9 cellular contexts compared by ENCODE assay signal in the genomic region with DNA sequence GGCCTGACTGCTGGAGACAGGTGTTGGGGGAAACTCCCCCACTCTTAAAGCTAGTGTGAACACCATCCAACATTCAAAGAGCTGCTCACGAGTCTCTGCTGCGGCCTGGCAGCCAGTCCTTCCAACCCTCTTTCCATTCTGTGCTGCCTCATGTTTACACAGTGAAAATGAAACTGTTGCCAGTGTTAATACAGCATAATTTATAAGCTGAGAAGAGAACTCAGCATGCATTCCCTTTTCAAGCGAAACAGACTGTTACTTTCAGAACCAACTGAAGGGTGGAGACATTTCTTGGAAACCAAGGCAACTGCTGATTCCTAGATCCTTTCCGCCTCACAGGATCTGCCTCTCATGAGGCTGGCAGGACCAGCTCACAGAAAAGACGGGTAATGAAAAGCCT.
DNase-seq lines count a peak whose midpoint lies in the region; ATAC-seq and TF ChIP-seq lines count a peak whose summit lies in the region.
"Had no signal": no experiment of that assay in that cellular context is flagged by ENCODE, and none has a peak within 500 bp of the region (broad histone marks: within the 10 kb centered on the region; RNA-seq: fewer than 3 reads in every experiment).

No MANE protein-coding gene starts in this region.

- H3K9me2 ChIP-seq in PC-3 (replicated peaks; ENCODE audit: low read length) = no peaks in the 10 kb centered on the region; the same call in 1 of the 2 replicates

- ATAC-seq in PC-3 (peak; percentile 29; the same call in 1 of the 2 replicates), foreskin keratinocyte (no peak)
- ATAC-seq: activated CD4-positive, CD25-positive, alpha-beta regulatory T cell treated with anti-CD3 and anti-CD28 coated beads, Interleukin-2, amount 50 U/mL, for 24 hours had no signal

- H3K27me3 ChIP-seq in PC-3 (ENCODE audit: low read length) = no peaks in the 10 kb centered on the region
- no peaks in the 10 kb centered on the region for H3K27me3 ChIP-seq in foreskin keratinocyte

- BruUV-seq in PC-3 (replicated peaks; lab: Mats Ljungman, UMichigan) = no TSS peak

- H3K4me1 ChIP-seq in PC-3 (ENCODE audit: insufficient read depth, low read length) (peaks cover 20% of the 10 kb centered on the region), foreskin keratinocyte (no peaks in the 10 kb centered on the region)

- no peaks in the 10 kb centered on the region for H3K36me3 ChIP-seq in PC-3 (ENCODE audit: low read depth, low read length)

- intact Hi-C loops in PC-3 (cut with micrococcal nuclease) = no loop called here

- H3K9me3 ChIP-seq in PC-3 (ENCODE audit: low read length) = no peaks in the 10 kb centered on the region

- CTCF ChIA-PET in PC-3 (lab: Charles Lee) = no interaction called here

- no peak overlapping the region for H3K4me3 ChIP-seq in PC-3 (ENCODE audit: low read length)

- no peak overlapping the region for H3K9ac ChIP-seq in PC-3 (ENCODE audit: low read length)

- H3K27ac ChIP-seq in PC-3 (ENCODE audit: low read length) (no peak overlapping the region), foreskin keratinocyte (no peak overlapping the region)

- POLR2A ChIA-PET in PC-3 (lab: Charles Lee; ENCODE audit: unreplicated experiment) = no interaction called here

- H3K4me2 ChIP-seq in PC-3 (ENCODE audit: low read length) = no peak overlapping the region

- H4K20me1 ChIP-seq in PC-3 (ENCODE audit: low read length) = no peaks in the 10 kb centered on the region

- 0 out of 2 replicates have a peak overlapping the region, but pooled peaks have one; percentile 5 for H2AFZ ChIP-seq in PC-3 (ENCODE audit: low read length)

- H3K79me2 ChIP-seq in PC-3 (ENCODE audit: low read length) = no peaks in the 10 kb centered on the region

- no peaks in the 10 kb centered on the region for H3F3A ChIP-seq in PC-3 (ENCODE audit: low read length, unreplicated experiment)

- no peak for TF ChIP-seq CTCF in PC-3 (conservative IDR thresholded peaks at IDR 0.05; ENCODE audit: low read depth, low read length)
- TF ChIP-seq CTCF in foreskin keratinocyte (conservative IDR thresholded peaks at IDR 0.05) = no peak

- peak; percentile 42 for DNase-seq in NCI-H1436 (lab: John Stamatoyannopoulos, UW)
- no peak for DNase-seq in PC-3
- peak; percentile 62 for DNase-seq in left kidney (ENCODE audit: low read depth, low spot score)
- DNase-seq in superior temporal gyrus (ENCODE audit: extremely low spot score) = peak; percentile 39
- DNase-seq in LoVo (ENCODE audit: low spot score) = no peak
- no peak for DNase-seq in activated CD4-positive, alpha-beta T cell treated with anti-CD3 and anti-CD28 coated beads, Interleukin-2, amount 50 U/mL, for 1 hour
- no peak for DNase-seq in foreskin keratinocyte
- DNase-seq in hepatic stellate cell (ENCODE audit: low spot score) = no peak

Comparison
In these comparisons a context has a peak if more than half of its experiments do, and no peak if none do; other contexts are left out.
1. DNase-seq: peak in NCI-H1436 (single experiment), left kidney (single experiment) and superior temporal gyrus (single experiment); none in PC-3 (single experiment), LoVo (single experiment), activated CD4-positive, alpha-beta T cell treated with anti-CD3 and anti-CD28 coated beads, Interleukin-2, amount 50 U/mL, for 1 hour (single experiment), foreskin keratinocyte (0 of 2) and hepatic stellate cell (single experiment).